ENCODE assay signal across 8 cellular contexts in genomic region chrX:1466971-1467561, GRCh38. TPM values are rescaled to one million over a fixed set of nuclear protein-coding genes. Genes with fewer than 3 reads are reported as not detected.
DNase-seq lines count a peak whose midpoint lies in the region; FAIRE-seq and TF ChIP-seq lines count a peak whose summit lies in the region.

No MANE protein-coding gene starts in this region.

- H3K79me1 ChIP-seq in H9 (ENCODE audit: insufficient read depth, low read depth, low read length, poor library complexity, severe bottlenecking): no peaks in the 10 kb centered on the region
- no peaks in the 10 kb centered on the region for H3K79me1 ChIP-seq in H1 (ENCODE audit: low read depth, low read length)

- H2BK120ac ChIP-seq in H9 (ENCODE audit: low read depth, low read length, poor library complexity, severe bottlenecking) (no peak overlapping the region), H1 (replicated peaks; ENCODE audit: low read depth, low read length) (no peak overlapping the region)

- H3K9me2 ChIP-seq in OCI-LY1 (ENCODE audit: low read depth, low read length): no peaks in the 10 kb centered on the region

- TF ChIP-seq EP300 in H1 (IDR thresholded peaks at IDR 0.05; ENCODE audit: borderline replicate concordance in 1 of 2, low read depth in 2 of 2, low read length in 2 of 2): no peak

- DNase-seq in GM18507 (ENCODE audit: extremely low spot score, insufficient read length, low read depth): no peak
- peak; percentile 28 for DNase-seq in H9
- DNase-seq in H1 (ENCODE audit: low read depth in 1 of 2, low spot score in 2 of 2): peak in 1 of 2 experiments; percentile 41
- DNase-seq in NCI-H345 (lab: John Stamatoyannopoulos, UW): no peak
- no peak for DNase-seq in DMS53 (lab: John Stamatoyannopoulos, UW)
- no peak for DNase-seq in NCI-H2107 (lab: John Stamatoyannopoulos, UW)
- no peak for DNase-seq in NCI-H524 treated with DMSO at 0.1 percent for 48 hours (lab: John Stamatoyannopoulos, UW)

- H3F3A ChIP-seq in OCI-LY1 (ENCODE audit: insufficient read depth, low read length): peaks cover 28% of the 10 kb centered on the region

- no peak overlapping the region for H3K23ac ChIP-seq in H9 (ENCODE audit: insufficient read length, low read depth, low read length)
- H3K23ac ChIP-seq in H1 (ENCODE audit: insufficient read length): no peak overlapping the region

- H4K8ac ChIP-seq in H9 (replicated peaks; ENCODE audit: insufficient read length, low read depth, low read length) (no peak overlapping the region), H1 (ENCODE audit: extremely low read depth, insufficient read depth, low read length) (no peak overlapping the region)

- no peak overlapping the region for H3K18ac ChIP-seq in H9 (ENCODE audit: insufficient read length, low read depth, low read length)
- no peak overlapping the region for H3K18ac ChIP-seq in H1 (ENCODE audit: extremely low read depth, low read length)

- H2BK5ac ChIP-seq in H9 (ENCODE audit: insufficient read length, low read length) (no peak overlapping the region), H1 (ENCODE audit: low read depth, low read length) (no peak overlapping the region)

- peaks cover 0 to under 1% of the 10 kb centered on the region in 2 experiments; a peak in 2 of 5 replicates for H3K9me3 Mint-ChIP-seq in H9

- H2AK5ac ChIP-seq in H9 (ENCODE audit: insufficient read length, low read length) (no peak overlapping the region), H1 (ENCODE audit: low read depth, low read length) (no peak overlapping the region)

- H4K91ac ChIP-seq in H9 (ENCODE audit: insufficient read length, low read depth, low read length) (no peak overlapping the region), H1 (replicated peaks; ENCODE audit: insufficient read length, low read length) (no peak overlapping the region)

- H3K79me2 ChIP-seq in H9 (ENCODE audit: insufficient read depth, low read length): no peaks in the 10 kb centered on the region
- peaks cover 6% of the 10 kb centered on the region; the same call in 1 of the 2 replicates for H3K79me2 ChIP-seq in OCI-LY1 (ENCODE audit: insufficient read depth, low read length)
- H3K79me2 ChIP-seq in H1 (ENCODE audit: control insufficient read depth in 1 of 2, insufficient read depth in 2 of 2, low read length in 2 of 2): no peaks in the 10 kb centered on the region

- CTCF ChIA-PET in H1 (lab: Charles Lee; ENCODE audit: partially characterized antibody): no interaction called here

- H3K4me3 ChIP-seq in OCI-LY1 (ENCODE audit: low read depth, low read length, poor library complexity, severe bottlenecking) (peak overlapping the region; percentile 29), H1 (ENCODE audit: extremely low read depth in 1 of 4, insufficient read depth in 2 of 4, low read depth in 3 of 4, low read length in 4 of 4) (no peak overlapping the region)

- H3K9ac ChIP-seq in H9 (ENCODE audit: extremely low read depth, insufficient read length, low read length) (no peak overlapping the region), OCI-LY1 (ENCODE audit: low read length) (peak overlapping the region; percentile 58), H1 (replicated peaks in 1 of 4; ENCODE audit: extremely low read depth in 1 of 4, low read depth in 3 of 4, low read length in 3 of 4) (no peak overlapping the region)

- FAIRE-seq in GM18507 (lab: Jason Lieb, UNC) (peak; percentile 97), H1 (lab: Jason Lieb, UNC) (no peak)

- H3K27ac Mint-ChIP-seq in H9: peak overlapping the region in 1 of 3 experiments; percentile 62; a peak in 2 of 7 replicates

- H3K4me3 Mint-ChIP-seq in H9: peak overlapping the region in 1 of 2 experiments; percentile 31; a peak in 2 of 5 replicates

- H3K27me3 ChIP-seq in H9 (ENCODE audit: insufficient read depth, low read length): no peaks in the 10 kb centered on the region; the same call in 1 of the 2 replicates
- no peaks in the 10 kb centered on the region for H3K27me3 ChIP-seq in OCI-LY1 (ENCODE audit: insufficient read depth, low read length)
- no peaks in the 10 kb centered on the region; a peak in 1 of 7 replicates for H3K27me3 ChIP-seq in H1 (replicated peaks in 1 of 4; ENCODE audit: control insufficient read depth in 3 of 4, extremely low read depth in 1 of 4, insufficient read depth in 3 of 4, low read length in 3 of 4)

- peaks cover 8% of the 10 kb centered on the region for H3K27me3 Mint-ChIP-seq in H9 (ENCODE audit: low read depth)

- no peak overlapping the region; the same call in 1 of the 2 replicates for H3K14ac ChIP-seq in H9 (ENCODE audit: insufficient read depth, low read length)
- no peak overlapping the region for H3K14ac ChIP-seq in H1 (ENCODE audit: insufficient read length)

- no peak overlapping the region for H2BK15ac ChIP-seq in H9 (ENCODE audit: low read depth, low read length)
- H2BK15ac ChIP-seq in H1 (ENCODE audit: low read length): no peak overlapping the region

- no CpG with 5 or more reads among the region's 20 CpGs for WGBS in H9 (ENCODE audit: extremely low coverage, insufficient read length, low lambda C conversion rate)
- WGBS in H1 (ENCODE audit: extremely low coverage in 1 of 2, insufficient coverage in 1 of 2, insufficient read length in 1 of 2, insufficient replicate concordance in 2 of 2, low coverage in 1 of 2, low lambda C conversion rate in 2 of 2, missing lambda C conversion rate in 1 of 2), 2 experiments: 81% methylated on average over 20 of the region's 20 CpGs; no CpG with 5 or more reads in 1 of the 2 experiments

- H3K9me3 ChIP-seq in H9 (ENCODE audit: control insufficient read depth, low read depth, low read length): no peaks in the 10 kb centered on the region
- no peaks in the 10 kb centered on the region for H3K9me3 ChIP-seq in OCI-LY1 (ENCODE audit: low read length)
- no peaks in the 10 kb centered on the region for H3K9me3 ChIP-seq in H1 (ENCODE audit: insufficient read depth in 2 of 2, low read depth in 1 of 2, low read length in 1 of 2)

- no peak for TF ChIP-seq CTCF in H9 (conservative IDR thresholded peaks at IDR 0.05)
- TF ChIP-seq CTCF in OCI-LY1 (IDR thresholded peaks at IDR 0.05; ENCODE audit: low read length): no peak
- no peak for TF ChIP-seq CTCF in H1 (IDR thresholded peaks at IDR 0.05; ENCODE audit: control extremely low read depth in 1 of 3, insufficient read depth in 1 of 3, low read depth in 1 of 3, low read length in 3 of 3)

- no peak for TF ChIP-seq POLR2A in H1 (IDR thresholded peaks at IDR 0.05; ENCODE audit: control extremely low read depth in 1 of 2, low read depth in 2 of 2, low read length in 2 of 2)

- H2BK20ac ChIP-seq in H9 (ENCODE audit: low read depth, low read length, poor library complexity, severe bottlenecking): no peak overlapping the region
- H2BK20ac ChIP-seq in H1 (ENCODE audit: low read length): 0 out of 2 replicates have a peak overlapping the region, but pooled peaks have one; percentile 48

- H2AFZ ChIP-seq in H9 (ENCODE audit: low read length): no peak overlapping the region
- H2AFZ ChIP-seq in OCI-LY1 (ENCODE audit: low read length): no peak overlapping the region
- no peak overlapping the region for H2AFZ ChIP-seq in H1 (ENCODE audit: low read length)

- peaks cover 10 to 13% of the 10 kb centered on the region in 2 experiments for H3K4me1 Mint-ChIP-seq in H9

- H3K36me3 ChIP-seq in OCI-LY1 (ENCODE audit: insufficient read depth, low read length) (peaks cover 52% of the 10 kb centered on the region), H1 (ENCODE audit: control insufficient read depth in 2 of 4, insufficient read depth in 4 of 4, low read length in 3 of 4) (no peaks in the 10 kb centered on the region)

- H3K4me1 ChIP-seq in H9 (ENCODE audit: insufficient read depth, low read length): no peaks in the 10 kb centered on the region
- H3K4me1 ChIP-seq in OCI-LY1 (ENCODE audit: insufficient read depth, low read length, severe bottlenecking): peaks cover 52% of the 10 kb centered on the region
- H3K4me1 ChIP-seq in H1 (replicated peaks in 1 of 4; ENCODE audit: control insufficient read depth in 3 of 4, insufficient read depth in 4 of 4, low read length in 3 of 4): no peaks in the 10 kb centered on the region

- no peak overlapping the region for H4K5ac ChIP-seq in H9 (ENCODE audit: insufficient read length, low read depth, low read length)
- H4K5ac ChIP-seq in H1 (ENCODE audit: insufficient read length, low read depth, low read length): no peak overlapping the region

- POLR2A ChIA-PET in H1 (lab: Charles Lee; ENCODE audit: partially characterized antibody): no interaction called here

- no peaks in the 10 kb centered on the region; a peak in 1 of 7 replicates for H3K36me3 Mint-ChIP-seq in H9 (ENCODE audit: insufficient read depth in 1 of 3, low read depth in 3 of 3)

- H3K4ac ChIP-seq in H9 (ENCODE audit: low read depth, low read length) (no peak overlapping the region), H1 (replicated peaks; ENCODE audit: insufficient read length, low read depth, low read length) (no peak overlapping the region)

- no peak overlapping the region for H3K4me2 ChIP-seq in H9 (ENCODE audit: insufficient read depth, insufficient read length, low read length)
- H3K4me2 ChIP-seq in OCI-LY1 (ENCODE audit: low read length): peak overlapping the region; percentile 58; the same call in 1 of the 2 replicates
- H3K4me2 ChIP-seq in H1 (ENCODE audit: insufficient read depth in 1 of 2, low read depth in 2 of 2, low read length in 2 of 2): no peak overlapping the region; a peak in 1 of 4 replicates

- H3K23me2 ChIP-seq in H9 (ENCODE audit: insufficient read length, low read depth, low read length, poor library complexity, severe bottlenecking): no peaks in the 10 kb centered on the region
- no peaks in the 10 kb centered on the region for H3K23me2 ChIP-seq in H1 (ENCODE audit: low read depth, low read length)

- H3T11ph ChIP-seq in H9 (ENCODE audit: low read length): no peak overlapping the region

- H4K20me1 ChIP-seq in H9 (ENCODE audit: control insufficient read depth, insufficient read depth, insufficient read length): no peaks in the 10 kb centered on the region
- H4K20me1 ChIP-seq in OCI-LY1 (ENCODE audit: insufficient read depth, low read length): no peaks in the 10 kb centered on the region
- H4K20me1 ChIP-seq in H1 (replicated peaks in 1 of 2; ENCODE audit: control insufficient read depth in 1 of 2, insufficient read depth in 2 of 2, low read length in 2 of 2): no peaks in the 10 kb centered on the region

- TF ChIP-seq RAD21 in H1 (IDR thresholded peaks at IDR 0.05 in 1 of 2, conservative IDR thresholded peaks at IDR 0.05 in 1 of 2; ENCODE audit: low read depth in 2 of 2, low read length in 2 of 2): no peak

- H3K56ac ChIP-seq in H9 (ENCODE audit: insufficient read length, low read depth, low read length) (no peak overlapping the region), H1 (replicated peaks; ENCODE audit: insufficient read length, low read depth, low read length) (no peak overlapping the region)

- H3K27ac ChIP-seq in H9 (ENCODE audit: insufficient read length, low read depth, low read length): no peak overlapping the region
- peak overlapping the region; percentile 94 for H3K27ac ChIP-seq in OCI-LY1 (ENCODE audit: low read depth, low read length, poor library complexity, severe bottlenecking)
- no peak overlapping the region for H3K27ac ChIP-seq in H1 (ENCODE audit: low read depth, low read length)

- H2BK12ac ChIP-seq in H9 (ENCODE audit: insufficient read length, low read depth, low read length) (no peak overlapping the region), H1 (ENCODE audit: low read depth, low read length) (no peak overlapping the region; the same call in 1 of the 2 replicates)

RNA-seq across cellular contexts. Expression of gene ASMTL, which starts 14.4 kb away (rescaled TPM):
- 59.8 and 64.2 TPM in 2 replicates for total RNA-seq in H9 (2021)
- 75.4 and 81.4 TPM in 2 replicates for total RNA-seq in H1 (2021; fragmentation: NEBNext Ultra II Directional; extraction: Animal tissue kit (Norgen Biotek cat#: 25700))
- 75.6 and 130 TPM in 2 replicates for polyA plus RNA-seq in H1 (2011; rRNA removed)
- 92.6 TPM for polyA plus RNA-seq in H1 (2011; cell fraction: cytosol; rRNA removed)
- polyA plus RNA-seq in H1 (2011; cell fraction: nucleus; rRNA removed): 104 TPM
- polyA plus RNA-seq in H1 (2012, experiment 1 of 2): 51.7 to 90.7 TPM (median 78.8 TPM) in 4 replicates
- 57.9 TPM for polyA plus RNA-seq in H1 (2012, experiment 2 of 2)
- 41.0 TPM for polyA plus RNA-seq in H1 (2013, experiment 1 of 2)
- 39.2 TPM for polyA plus RNA-seq in H1 (2013, experiment 2 of 2)
- 47.0 and 49.0 TPM in 2 replicates for polyA minus RNA-seq in H1 (2011; rRNA and poly(A)+ RNA removed)
- polyA minus RNA-seq in H1 (2011; cell fraction: cytosol; rRNA and poly(A)+ RNA removed): 52.1 TPM
- polyA minus RNA-seq in H1 (2011; cell fraction: nucleus; rRNA and poly(A)+ RNA removed): 46.7 TPM
